7 cellular contexts compared by ENCODE assay signal in genomic region chr3:25532763-25533162, GRCh38.
DNase-seq lines count a peak whose midpoint lies in the region; ATAC-seq and TF ChIP-seq lines count a peak whose summit lies in the region.

No MANE protein-coding gene starts in this region.

- no peaks in the 10 kb centered on the region for H3K27me3 ChIP-seq in breast epithelium

- H3K27ac ChIP-seq in breast epithelium, result no peak overlapping the region

- no peaks in the 10 kb centered on the region for H3K4me1 ChIP-seq in breast epithelium

- TF ChIP-seq POLR2A in breast epithelium (IDR thresholded peaks at IDR 0.05), result no peak

- H3K4me3 ChIP-seq in breast epithelium, result no peak overlapping the region

- no peak for ATAC-seq in GM19455 (IDR thresholded peaks at IDR 0.05; ENCODE audit: unreplicated experiment)

- H3K9me3 ChIP-seq in breast epithelium, result peaks cover 5 to 6% of the 10 kb centered on the region in 2 donors

- in situ Hi-C loops in GM13977 (cut with MboI; ENCODE audit: low pct_unique_long_range_greater_than_20kb, low sequenced_read_pairs, unreplicated experiment), result no loop called here

- DNase-seq in GM13977 (ENCODE audit: low spot score) (peak; percentile 8), breast epithelium (ENCODE audit: low spot score in 2 of 2) (no peak), NCI-H1436 (lab: John Stamatoyannopoulos, UW) (no peak), NCI-H2029 treated with DMSO at 0.1 percent for 48 hours (lab: John Stamatoyannopoulos, UW) (no peak)
- peak; percentile 59 for DNase-seq in stimulated activated CD4-positive, alpha-beta T cell treated with anti-CD3 and anti-CD28 coated beads, Interleukin-15, amount 100 ng/mL, for 24 hours

- TF ChIP-seq CTCF in GM13977 (IDR thresholded peaks at IDR 0.05; ENCODE audit: extremely low read depth, insufficient read depth, missing control alignments) (peak; percentile 56), LNCAP (IDR thresholded peaks at IDR 0.05) (peak; percentile 70), breast epithelium (IDR thresholded peaks at IDR 0.05) (peak in 2 of 3 donors; percentile 17 to 26)

- intact Hi-C loops in breast epithelium (cut with DNase I; ENCODE audit: low total_unique reads), result no loop called here

- no peaks in the 10 kb centered on the region for H3K36me3 ChIP-seq in breast epithelium

Comparison
In these comparisons a context has a peak if more than half of its experiments do, and no peak if none do; other contexts are left out.
1. DNase-seq: peak in GM13977 (single experiment) and stimulated activated CD4-positive, alpha-beta T cell treated with anti-CD3 and anti-CD28 coated beads, Interleukin-15, amount 100 ng/mL, for 24 hours (single experiment); none in breast epithelium (0 of 2), NCI-H1436 (single experiment) and NCI-H2029 treated with DMSO at 0.1 percent for 48 hours (single experiment).
2. Peak in every context shown above with its lines, with median percentiles within 50 percentile points of each other: CTCF ChIP-seq.